In genomic region chr2:236352761-236353593, GRCh38 we compare ENCODE assay signal across 8 cellular contexts.
DNase-seq lines count a peak whose midpoint lies in the region; ATAC-seq and TF ChIP-seq lines count a peak whose summit lies in the region.

No MANE protein-coding gene starts in this region.

- no peaks in the 10 kb centered on the region for H3K36me3 Mint-ChIP-seq in CD4-positive, CD25-positive, alpha-beta regulatory T cell

- no peaks in the 10 kb centered on the region for H3K36me3 ChIP-seq in CD4-positive, CD25-positive, alpha-beta regulatory T cell (ENCODE audit: control insufficient read depth, insufficient read depth, low read length)
- no peaks in the 10 kb centered on the region for H3K36me3 ChIP-seq in GM23248 (ENCODE audit: low read depth)
- no peaks in the 10 kb centered on the region for H3K36me3 ChIP-seq in OCI-LY7 (ENCODE audit: insufficient read depth, low read length)
- no peaks in the 10 kb centered on the region for H3K36me3 ChIP-seq in mucosa of descending colon (ENCODE audit: low read depth)

- no peak overlapping the region for H3K27ac ChIP-seq in CD4-positive, CD25-positive, alpha-beta regulatory T cell (ENCODE audit: insufficient read depth, low read length, poor library complexity, severe bottlenecking)
- H3K27ac ChIP-seq in GM23248 (no peak overlapping the region), OCI-LY7 (ENCODE audit: low read depth, low read length, poor library complexity, severe bottlenecking) (no peak overlapping the region), coronary artery (no peak overlapping the region)

- intact Hi-C loops in OCI-LY7 (cut with micrococcal nuclease; ENCODE audit: unreplicated experiment), result loop anchor here (1.0 to 5.0 kb wide), 3 partner anchors 159 to 707 kb away; partner anchors contain the start of gene ACKR3
- intact Hi-C loops in mucosa of descending colon (cut with DNase I, micrococcal nuclease), result loop anchor here in 1 of 2 donors (5.0 kb wide), 1 partner anchor 719 kb away; no protein-coding TSS in a partner anchor

- no peak overlapping the region for H3K4me3 Mint-ChIP-seq in CD4-positive, CD25-positive, alpha-beta regulatory T cell

- TF ChIP-seq CTCF in OCI-LY7 (conservative IDR thresholded peaks at IDR 0.05; ENCODE audit: low read length), result peak; percentile 99
- peak; percentile 63 for TF ChIP-seq CTCF in coronary artery (IDR thresholded peaks at IDR 0.05)
- TF ChIP-seq CTCF in mucosa of descending colon (IDR thresholded peaks at IDR 0.05), result peak; percentile 57

- 13 to 14% methylated on average over 14 of the region's 14 CpGs for whole genome bisulfite sequencing in GM23248 (ENCODE audit: low coverage in 1 of 2, low lambda C conversion rate in 2 of 2, missing lambda C conversion rate in 2 of 2), 2 experiments

- H3K27me3 ChIP-seq in CD4-positive, CD25-positive, alpha-beta regulatory T cell (ENCODE audit: control insufficient read depth, insufficient read depth, low read length), result no peaks in the 10 kb centered on the region
- H3K27me3 ChIP-seq in GM23248 (replicated peaks; ENCODE audit: insufficient read depth), result peaks cover 15% of the 10 kb centered on the region

- no peaks in the 10 kb centered on the region for H3K79me2 ChIP-seq in GM23248 (ENCODE audit: insufficient read depth)
- H3K79me2 ChIP-seq in OCI-LY7 (ENCODE audit: insufficient read depth, low read depth, low read length), result no peaks in the 10 kb centered on the region

- peaks cover 0 to 6% (median 4%) of the 10 kb centered on the region in 4 donors for H3K4me1 Mint-ChIP-seq in CD4-positive, CD25-positive, alpha-beta regulatory T cell

- H3K9ac ChIP-seq in GM23248, result no peak overlapping the region

- BruUV-seq in OCI-LY7 (replicated peaks; lab: Mats Ljungman, UMichigan), result no TSS peak

- no peaks in the 10 kb centered on the region for H3F3A ChIP-seq in GM23248 (ENCODE audit: insufficient read depth)

- in situ Hi-C loops in GM23248 (cut with MboI), result loop anchor here (5.0 kb wide), 1 partner anchor 709 kb away; no protein-coding TSS in a partner anchor

- ATAC-seq in CD4-positive, CD25-positive, alpha-beta regulatory T cell (ENCODE audit: low read depth in 2 of 2), result no peak
- ATAC-seq in mucosa of descending colon (no peak), GM21619 (IDR thresholded peaks at IDR 0.05; ENCODE audit: unreplicated experiment) (no peak), HG03432 (IDR thresholded peaks at IDR 0.05; ENCODE audit: unreplicated experiment) (no peak), HG03039 (IDR thresholded peaks at IDR 0.05; ENCODE audit: unreplicated experiment) (no peak)

- H3K9me3 Mint-ChIP-seq in CD4-positive, CD25-positive, alpha-beta regulatory T cell, result no peaks in the 10 kb centered on the region

- H3K9me3 ChIP-seq in CD4-positive, CD25-positive, alpha-beta regulatory T cell (ENCODE audit: control insufficient read depth in 2 of 2, low read length in 2 of 2), result no peaks in the 10 kb centered on the region
- no peaks in the 10 kb centered on the region for H3K9me3 ChIP-seq in GM23248 (ENCODE audit: low read depth)
- no peaks in the 10 kb centered on the region for H3K9me3 ChIP-seq in OCI-LY7 (ENCODE audit: low read length)
- no peaks in the 10 kb centered on the region for H3K9me3 ChIP-seq in mucosa of descending colon

- peaks cover 24% of the 10 kb centered on the region for H3K27me3 Mint-ChIP-seq in CD4-positive, CD25-positive, alpha-beta regulatory T cell

- no peak overlapping the region for H3K4me3 ChIP-seq in CD4-positive, CD25-positive, alpha-beta regulatory T cell (ENCODE audit: low read depth, low read length)
- H3K4me3 ChIP-seq in GM23248 (no peak overlapping the region), OCI-LY7 (ENCODE audit: low read depth, low read length, poor library complexity, severe bottlenecking) (no peak overlapping the region), coronary artery (no peak overlapping the region), mucosa of descending colon (no peak overlapping the region)

- no peaks in the 10 kb centered on the region for H3K9me2 ChIP-seq in GM23248 (ENCODE audit: insufficient read depth)
- H3K9me2 ChIP-seq in OCI-LY7 (ENCODE audit: insufficient read depth, low read length), result no peaks in the 10 kb centered on the region

- peak in 2 of 3 donors; percentile 45 to 48 for DNase-seq in CD4-positive, CD25-positive, alpha-beta regulatory T cell
- DNase-seq in GM23248 (peak; percentile 67), OCI-LY7 (ENCODE audit: low spot score) (peak; percentile 64), coronary artery (ENCODE audit: low spot score) (no peak), mucosa of descending colon (peak in 1 of 3 donors; percentile 30)

- POLR2A ChIA-PET in OCI-LY7 (lab: Charles Lee), result no interaction called here

- H3K27ac Mint-ChIP-seq in CD4-positive, CD25-positive, alpha-beta regulatory T cell, result no peak overlapping the region

- no peaks in the 10 kb centered on the region for H3K4me1 ChIP-seq in CD4-positive, CD25-positive, alpha-beta regulatory T cell (ENCODE audit: control insufficient read depth, insufficient read depth, low read length, poor library complexity, severe bottlenecking)
- H3K4me1 ChIP-seq in GM23248 (ENCODE audit: insufficient read depth) (no peaks in the 10 kb centered on the region), OCI-LY7 (ENCODE audit: insufficient read depth, low read length, poor library complexity, severe bottlenecking) (no peaks in the 10 kb centered on the region), mucosa of descending colon (ENCODE audit: low read depth) (no peaks in the 10 kb centered on the region)

- H4K20me1 ChIP-seq in GM23248 (ENCODE audit: insufficient read depth) (no peaks in the 10 kb centered on the region), OCI-LY7 (ENCODE audit: insufficient read depth, low read length) (no peaks in the 10 kb centered on the region)

- H2AFZ ChIP-seq in GM23248 (no peak overlapping the region), OCI-LY7 (ENCODE audit: low read length) (no peak overlapping the region)

- CTCF ChIA-PET in OCI-LY7 (lab: Charles Lee; ENCODE audit: unreplicated experiment), result interaction anchor here (1.6 kb wide), 1 partner anchor 706 kb away, joined by 5 read pairs; no protein-coding TSS in a partner anchor

- H3K4me2 ChIP-seq in GM23248 (ENCODE audit: unreplicated experiment), result no peak overlapping the region
- no peak overlapping the region for H3K4me2 ChIP-seq in OCI-LY7 (ENCODE audit: low read length)
